Comparison of ENCODE assay signal across 10 cellular contexts in genomic region chr5:52945040-52945439, GRCh38. TPM values are rescaled to one million over a fixed set of nuclear protein-coding genes. Genes with fewer than 3 reads are reported as not detected.
DNase-seq lines count a peak whose midpoint lies in the region; ATAC-seq, FAIRE-seq and TF ChIP-seq lines count a peak whose summit lies in the region.
"Had no signal": no experiment of that assay in that cellular context is flagged by ENCODE, and none has a peak within 500 bp of the region (broad histone marks: within the 10 kb centered on the region; RNA-seq: fewer than 3 reads in every experiment).

No MANE protein-coding gene starts in this region.

- no peaks in the 10 kb centered on the region for H3K36me3 Mint-ChIP-seq in activated T-helper 1 cell treated with anti-CD3 and anti-CD28 coated beads, Interleukin-12 subunit alpha, Interleukin-12 subunit beta, Interleukin-2, Interleukin-4 antibody, amounts not matched to agents 30 ng/mL and 10 ng/mL and 1 ng/mL, durations not matched to agents 14 hours and 24 hours and 36 hours (ENCODE audit: low read depth)

- H3K4me3 Mint-ChIP-seq in activated T-helper 1 cell treated with anti-CD3 and anti-CD28 coated beads, Interleukin-12 subunit alpha, Interleukin-12 subunit beta, Interleukin-2, Interleukin-4 antibody, amounts not matched to agents 30 ng/mL and 10 ng/mL and 1 ng/mL, durations not matched to agents 14 hours and 24 hours and 36 hours: peak overlapping the region; percentile 51

- H3K27me3 ChIP-seq in right cardiac atrium (ENCODE audit: control insufficient read depth, insufficient read depth) (no peaks in the 10 kb centered on the region), lower lobe of right lung (ENCODE audit: low read depth) (no peaks in the 10 kb centered on the region), uterus (no peaks in the 10 kb centered on the region)

- TF ChIP-seq POLR2A in uterus (IDR thresholded peaks at IDR 0.05): no peak

- H3K4me1 Mint-ChIP-seq in activated T-helper 1 cell treated with anti-CD3 and anti-CD28 coated beads, Interleukin-12 subunit alpha, Interleukin-12 subunit beta, Interleukin-2, Interleukin-4 antibody, amounts not matched to agents 30 ng/mL and 10 ng/mL and 1 ng/mL, durations not matched to agents 14 hours and 24 hours and 36 hours (ENCODE audit: low read depth): peaks cover 25% of the 10 kb centered on the region

- no peaks in the 10 kb centered on the region for H3K4me1 ChIP-seq in right cardiac atrium (ENCODE audit: control insufficient read depth, insufficient read depth, low read length)
- peaks cover 16% of the 10 kb centered on the region for H3K4me1 ChIP-seq in lower lobe of right lung
- H3K4me1 ChIP-seq in uterus: no peaks in the 10 kb centered on the region

- no peak for FAIRE-seq in RCC 7860 (lab: Jason Lieb, UNC)

- peaks cover 9% of the 10 kb centered on the region for H3K36me3 ChIP-seq in lower lobe of right lung
- no peaks in the 10 kb centered on the region for H3K36me3 ChIP-seq in uterus

- intact Hi-C loops in right cardiac atrium (cut with DNase I): loop anchor here in 1 of 4 donors (5.0 kb wide), 1 partner anchor 152 kb away; no protein-coding TSS in a partner anchor
- intact Hi-C loops in left cardiac atrium (cut with DNase I): loop anchor here (5.0 to 10.0 kb wide), 3 partner anchors 47 to 1270 kb away; no protein-coding TSS in a partner anchor
- intact Hi-C loops in activated T-helper 1 cell treated with anti-CD3 and anti-CD28 coated beads, Interleukin-12 subunit alpha, Interleukin-12 subunit beta, Interleukin-2, Interleukin-4 antibody, amounts not matched to agents 30 ng/mL and 10 ng/mL and 1 ng/mL, durations not matched to agents 14 hours and 24 hours and 36 hours (cut with micrococcal nuclease): loop anchor here (5.0 kb wide), 2 partner anchors 537 to 1272 kb away; partner anchors contain the start of gene FST
- intact Hi-C loops in lower lobe of right lung (cut with DNase I): loop anchor here (5.0 kb wide), 1 partner anchor 152 kb away; no protein-coding TSS in a partner anchor
- intact Hi-C loops in uterus (cut with DNase I; ENCODE audit: low total_unique reads): no loop called here

- 25% methylated on average over 4 of the region's 4 CpGs for WGBS in right cardiac atrium

- H3K27ac Mint-ChIP-seq in activated T-helper 1 cell treated with anti-CD3 and anti-CD28 coated beads, Interleukin-12 subunit alpha, Interleukin-12 subunit beta, Interleukin-2, Interleukin-4 antibody, amounts not matched to agents 30 ng/mL and 10 ng/mL and 1 ng/mL, durations not matched to agents 14 hours and 24 hours and 36 hours: no peak overlapping the region

- DNase-seq in right cardiac atrium (no peak), left cardiac atrium (no peak), lower lobe of right lung (no peak), uterus (no peak), RCC 7860 (ENCODE audit: low spot score) (no peak), NCI-H345 (lab: John Stamatoyannopoulos, UW) (no peak)
- DNase-seq in activated T-helper 1 cell treated with anti-CD3 and anti-CD28 coated beads, Interleukin-12 subunit alpha, Interleukin-12 subunit beta, Interleukin-2, Interleukin-4 antibody, amounts not matched to agents 30 ng/mL and 10 ng/mL and 1 ng/mL, durations not matched to agents 14 hours and 24 hours and 36 hours (ENCODE audit: low spot score): no peak
- no peak for DNase-seq in effector CD8-positive, alpha-beta T cell (lab: John Stamatoyannopoulos, UW)
- DNase-seq: Caco-2, retina had no signal

- peak overlapping the region; percentile 60 for H3K4me3 ChIP-seq in right cardiac atrium (ENCODE audit: low read length)
- peak overlapping the region; percentile 34 for H3K4me3 ChIP-seq in lower lobe of right lung
- H3K4me3 ChIP-seq in uterus: peak overlapping the region in 1 of 2 donors; percentile 22

- H3K27ac ChIP-seq in right cardiac atrium (ENCODE audit: low read length) (no peak overlapping the region), lower lobe of right lung (no peak overlapping the region), uterus (peak overlapping the region; percentile 49 to 72)

- H3K27me3 Mint-ChIP-seq in activated T-helper 1 cell treated with anti-CD3 and anti-CD28 coated beads, Interleukin-12 subunit alpha, Interleukin-12 subunit beta, Interleukin-2, Interleukin-4 antibody, amounts not matched to agents 30 ng/mL and 10 ng/mL and 1 ng/mL, durations not matched to agents 14 hours and 24 hours and 36 hours (ENCODE audit: insufficient read depth): no peaks in the 10 kb centered on the region

- no peaks in the 10 kb centered on the region for H3K9me3 Mint-ChIP-seq in activated T-helper 1 cell treated with anti-CD3 and anti-CD28 coated beads, Interleukin-12 subunit alpha, Interleukin-12 subunit beta, Interleukin-2, Interleukin-4 antibody, amounts not matched to agents 30 ng/mL and 10 ng/mL and 1 ng/mL, durations not matched to agents 14 hours and 24 hours and 36 hours

- TF ChIP-seq CTCF in lower lobe of right lung (IDR thresholded peaks at IDR 0.05) (no peak), uterus (IDR thresholded peaks at IDR 0.05) (no peak)

- H3K9me3 ChIP-seq in right cardiac atrium (ENCODE audit: control insufficient read depth, low read length) (no peaks in the 10 kb centered on the region), lower lobe of right lung (no peaks in the 10 kb centered on the region), uterus (no peaks in the 10 kb centered on the region)

- no peak for ATAC-seq in right cardiac atrium
- ATAC-seq in left cardiac atrium: no peak
- no peak for ATAC-seq in lower lobe of right lung

RNA-seq across cellular contexts. Expression of gene ITGA2, which starts 44.1 kb away (rescaled TPM):
- total RNA-seq in right cardiac atrium: 1 to 10 TPM; 1.3 to 5.2 (median 1.8) TPM
- polyA plus RNA-seq in right cardiac atrium: 0.50 TPM
- total RNA-seq in left cardiac atrium: 1 to 10 TPM in 1 of 2 donors, under 1 TPM in 1; 0.88 to 3.8 TPM
- total RNA-seq in activated T-helper 1 cell treated with anti-CD3 and anti-CD28 coated beads, Interleukin-12 subunit alpha, Interleukin-12 subunit beta, Interleukin-2, Interleukin-4 antibody, amounts not matched to agents 30 ng/mL and 10 ng/mL and 1 ng/mL, durations not matched to agents 14 hours and 24 hours and 36 hours: 3.1 and 3.2 TPM in 2 replicates
- total RNA-seq in lower lobe of right lung: 7.4 TPM
- total RNA-seq in uterus: 10 to 100 TPM in 1 of 4 donors, 1 to 10 TPM in 3; 1.3 to 22.4 (median 4.5) TPM

Comparison
In these comparisons a context has a peak if more than half of its experiments do, and no peak if none do; other contexts are left out.
1. H3K27ac ChIP-seq: peak in uterus (2 of 2); none in right cardiac atrium (single experiment) and lower lobe of right lung (single experiment).